In genomic region chr10:112202561-112203241, GRCh38 we compare ENCODE assay signal across 9 cellular contexts. TPM values are rescaled to one million over a fixed set of nuclear protein-coding genes. Genes with fewer than 3 reads are reported as not detected.
A peak's percentile ranks its signal among the peaks of the same experiment; 100 is the strongest.
DNase-seq lines count a peak whose midpoint lies in the region; ATAC-seq, FAIRE-seq and TF ChIP-seq lines count a peak whose summit lies in the region.
"Had no signal": no experiment of that assay in that cellular context is flagged by ENCODE, and none has a peak within 500 bp of the region (broad histone marks: within the 10 kb centered on the region; RNA-seq: fewer than 3 reads in every experiment).

No MANE protein-coding gene starts in this region.

- 72% methylated on average over 6 of the region's 6 CpGs for WGBS in smooth muscle cell (ENCODE audit: low lambda C conversion rate)

- peak overlapping the region; percentile 11 for H3K4me2 ChIP-seq in smooth muscle cell

- peaks cover 0 to 3% (median 0%) of the 10 kb centered on the region in 3 donors for H3K36me3 Mint-ChIP-seq in CD8-positive, alpha-beta memory T cell

- H3K36me3 ChIP-seq in smooth muscle cell (ENCODE audit: low read depth), result no peaks in the 10 kb centered on the region
- no peaks in the 10 kb centered on the region for H3K36me3 ChIP-seq in CD8-positive, alpha-beta memory T cell (ENCODE audit: insufficient read depth, low read length)
- H3K36me3 ChIP-seq: suprapubic skin had no signal

- peak overlapping the region; percentile 35 for H3K9ac ChIP-seq in smooth muscle cell (ENCODE audit: low read depth)

- peak overlapping the region; percentile 89 for H3K27ac ChIP-seq in smooth muscle cell (ENCODE audit: low read depth)
- no peak overlapping the region for H3K27ac ChIP-seq in CD8-positive, alpha-beta memory T cell (ENCODE audit: low read depth, low read length)
- H3K27ac ChIP-seq: suprapubic skin had no signal

- H3K4me3 Mint-ChIP-seq in CD8-positive, alpha-beta memory T cell, result no peak overlapping the region
- H3K4me3 Mint-ChIP-seq: neural crest cell had no signal

- ATAC-seq in GM19025 (IDR thresholded peaks at IDR 0.05; ENCODE audit: low read depth, unreplicated experiment) (peak; percentile 63), HG02759 (IDR thresholded peaks at IDR 0.05; ENCODE audit: unreplicated experiment) (peak; percentile 84)

- no peaks in the 10 kb centered on the region for H4K20me1 ChIP-seq in smooth muscle cell (ENCODE audit: low read depth)

- no peaks in the 10 kb centered on the region for H3F3A ChIP-seq in smooth muscle cell (ENCODE audit: low read depth)

- no peaks in the 10 kb centered on the region for H3K79me2 ChIP-seq in smooth muscle cell (ENCODE audit: low read depth)

- H3K27me3 ChIP-seq in smooth muscle cell (ENCODE audit: low read depth), result no peaks in the 10 kb centered on the region
- H3K27me3 ChIP-seq in CD8-positive, alpha-beta memory T cell (ENCODE audit: insufficient read depth, low read length, poor library complexity, severe bottlenecking), result no peaks in the 10 kb centered on the region
- H3K27me3 ChIP-seq: suprapubic skin had no signal

- H3K4me1 ChIP-seq in smooth muscle cell (ENCODE audit: low read depth), result no peaks in the 10 kb centered on the region
- no peaks in the 10 kb centered on the region for H3K4me1 ChIP-seq in CD8-positive, alpha-beta memory T cell (ENCODE audit: insufficient read depth, low read length)
- H3K4me1 ChIP-seq: suprapubic skin had no signal

- TF ChIP-seq CTCF in smooth muscle cell (IDR thresholded peaks at IDR 0.05; ENCODE audit: borderline replicate concordance, insufficient read depth, poor library complexity, severe bottlenecking) (no peak), D721Med (IDR thresholded peaks at IDR 0.05; ENCODE audit: insufficient read depth, missing control alignments) (no peak)

- peaks cover 0 to 4% (median 2%) of the 10 kb centered on the region in 5 donors for H3K9me3 Mint-ChIP-seq in CD8-positive, alpha-beta memory T cell
- H3K9me3 Mint-ChIP-seq: neural crest cell had no signal

- POLR2A ChIA-PET in CD8-positive, alpha-beta memory T cell (lab: Charles Lee), result no interaction called here

- H3K4me1 Mint-ChIP-seq in CD8-positive, alpha-beta memory T cell, result no peaks in the 10 kb centered on the region
- H3K4me1 Mint-ChIP-seq: neural crest cell had no signal

- peak; percentile 44 for FAIRE-seq in RCC 7860 (lab: Jason Lieb, UNC)
- FAIRE-seq in D721Med (lab: Jason Lieb, UNC), result no peak

- H3K27me3 Mint-ChIP-seq in CD8-positive, alpha-beta memory T cell, result peaks cover 13 to 46% of the 10 kb centered on the region in 2 donors

- H3K27ac Mint-ChIP-seq in CD8-positive, alpha-beta memory T cell, result no peak overlapping the region

- DNase-seq in RCC 7860 (ENCODE audit: low spot score) (peak; percentile 47), smooth muscle cell (lab: John Stamatoyannopoulos, UW; ENCODE audit: unreplicated experiment) (no peak), NCI-H345 treated with DMSO at 0.1 percent for 48 hours (lab: John Stamatoyannopoulos, UW; ENCODE audit: unreplicated experiment) (no peak), D721Med (ENCODE audit: insufficient read length, low spot score) (no peak)
- DNase-seq in CD8-positive, alpha-beta memory T cell, result no peak

- H2AFZ ChIP-seq in smooth muscle cell (ENCODE audit: low read depth), result no peak overlapping the region

- CTCF ChIA-PET in CD8-positive, alpha-beta memory T cell (lab: Charles Lee), result no interaction called here

- no peak overlapping the region for H3K4me3 ChIP-seq in smooth muscle cell
- H3K4me3 ChIP-seq in CD8-positive, alpha-beta memory T cell (ENCODE audit: low read length), result no peak overlapping the region
- H3K4me3 ChIP-seq: suprapubic skin had no signal

- no peaks in the 10 kb centered on the region for H3K9me3 ChIP-seq in smooth muscle cell (replicated peaks; ENCODE audit: low read depth)
- no peaks in the 10 kb centered on the region for H3K9me3 ChIP-seq in CD8-positive, alpha-beta memory T cell (ENCODE audit: low read length)
- H3K9me3 ChIP-seq: suprapubic skin had no signal

RNA-seq across cellular contexts. Expression of gene GPAM, which starts 19.1 kb away (rescaled TPM):
- 11.7 and 14.4 TPM in 2 replicates for total RNA-seq in smooth muscle cell
- 3.9 and 5.1 TPM in 2 replicates for polyA plus RNA-seq in smooth muscle cell
- total RNA-seq in CD8-positive, alpha-beta memory T cell, result 10 to 100 TPM; 16.4 to 17.2 TPM
- polyA plus RNA-seq in CD8-positive, alpha-beta memory T cell, result 1.7 TPM
